ENCODE assay signal across 1 cellular context in the genomic region with DNA sequence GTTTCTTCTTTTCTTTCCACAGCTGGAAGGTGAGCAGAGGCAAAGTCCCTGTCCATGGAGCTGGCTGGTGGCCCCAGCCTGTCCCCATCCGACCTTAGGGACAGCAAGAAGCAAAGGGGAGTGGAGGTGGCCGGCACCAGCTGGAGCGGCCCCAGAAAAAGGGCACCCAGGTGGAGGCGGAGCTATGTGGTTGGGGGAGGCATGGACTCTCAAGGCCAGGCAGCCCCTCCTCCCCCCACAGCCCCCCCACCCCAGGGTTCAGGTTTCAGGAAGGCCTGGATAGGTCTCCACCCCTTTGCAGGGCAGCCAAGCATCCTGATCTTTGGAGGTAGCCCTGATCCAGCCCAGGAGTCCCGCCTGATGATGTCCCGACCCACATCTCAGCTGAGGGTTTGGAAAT.
TF ChIP-seq lines count a peak whose summit lies in the region.

A gene (minus strand): TSS at position 161 of the 400 bp plus-strand sequence. CDS start 5,258 bp downstream, outside the sequence.

TF ChIP-seq in SK-N-SH treated with all-trans-retinoic acid at 6 μM for 48 hours, 23 proteins besides CTCF, POLR2A, EP300 and RAD21 (continued from another document):
- TF ChIP-seq, protein P1, sequence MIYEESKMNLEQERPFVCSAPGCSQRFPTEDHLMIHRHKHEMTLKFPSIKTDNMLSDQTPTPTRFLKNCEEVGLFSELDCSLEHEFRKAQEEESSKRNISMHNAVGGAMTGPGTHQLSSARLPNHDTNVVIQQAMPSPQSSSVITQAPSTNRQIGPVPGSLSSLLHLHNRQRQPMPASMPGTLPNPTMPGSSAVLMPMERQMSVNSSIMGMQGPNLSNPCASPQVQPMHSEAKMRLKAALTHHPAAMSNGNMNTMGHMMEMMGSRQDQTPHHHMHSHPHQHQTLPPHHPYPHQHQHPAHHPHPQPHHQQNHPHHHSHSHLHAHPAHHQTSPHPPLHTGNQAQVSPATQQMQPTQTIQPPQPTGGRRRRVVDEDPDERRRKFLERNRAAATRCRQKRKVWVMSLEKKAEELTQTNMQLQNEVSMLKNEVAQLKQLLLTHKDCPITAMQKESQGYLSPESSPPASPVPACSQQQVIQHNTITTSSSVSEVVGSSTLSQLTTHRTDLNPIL (CRISPR knock-in tag; IDR thresholded peaks at IDR 0.05; ENCODE audit: low read depth), result no peak
- TF ChIP-seq, protein P2, sequence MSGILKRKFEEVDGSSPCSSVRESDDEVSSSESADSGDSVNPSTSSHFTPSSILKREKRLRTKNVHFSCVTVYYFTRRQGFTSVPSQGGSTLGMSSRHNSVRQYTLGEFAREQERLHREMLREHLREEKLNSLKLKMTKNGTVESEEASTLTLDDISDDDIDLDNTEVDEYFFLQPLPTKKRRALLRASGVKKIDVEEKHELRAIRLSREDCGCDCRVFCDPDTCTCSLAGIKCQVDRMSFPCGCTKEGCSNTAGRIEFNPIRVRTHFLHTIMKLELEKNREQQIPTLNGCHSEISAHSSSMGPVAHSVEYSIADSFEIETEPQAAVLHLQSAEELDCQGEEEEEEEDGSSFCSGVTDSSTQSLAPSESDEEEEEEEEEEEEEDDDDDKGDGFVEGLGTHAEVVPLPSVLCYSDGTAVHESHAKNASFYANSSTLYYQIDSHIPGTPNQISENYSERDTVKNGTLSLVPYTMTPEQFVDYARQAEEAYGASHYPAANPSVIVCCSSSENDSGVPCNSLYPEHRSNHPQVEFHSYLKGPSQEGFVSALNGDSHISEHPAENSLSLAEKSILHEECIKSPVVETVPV (CRISPR knock-in tag; IDR thresholded peaks at IDR 0.05), result no peak
